7 cellular contexts compared by ENCODE assay signal in genomic region chr20:64223526-64224067, GRCh38. TPM values are rescaled to one million over a fixed set of nuclear protein-coding genes. Genes with fewer than 3 reads are reported as not detected.
DNase-seq lines count a peak whose midpoint lies in the region; ATAC-seq and TF ChIP-seq lines count a peak whose summit lies in the region.

No MANE protein-coding gene starts in this region.

- H3K36me3 ChIP-seq in HEK293 (ENCODE audit: control insufficient read depth in 2 of 2, insufficient read depth in 1 of 2, low read length in 2 of 2): no peaks in the 10 kb centered on the region
- no peaks in the 10 kb centered on the region for H3K36me3 ChIP-seq in heart left ventricle
- H3K36me3 ChIP-seq in gastrocnemius medialis: no peaks in the 10 kb centered on the region

- TF ChIP-seq POLR2A in heart left ventricle (IDR thresholded peaks at IDR 0.05) (no peak), gastrocnemius medialis (IDR thresholded peaks at IDR 0.05) (no peak)

- no peak overlapping the region for H3K27ac ChIP-seq in HEK293 (ENCODE audit: extremely low read depth, low read depth, low read length)
- peak overlapping the region in 8 of 12 donors; percentile 40 to 73 (median 58) for H3K27ac ChIP-seq in heart left ventricle
- no peak overlapping the region for H3K27ac ChIP-seq in gastrocnemius medialis
- no peak overlapping the region for H3K27ac ChIP-seq in RWPE1

- ATAC-seq in heart left ventricle: peak; percentile 63 to 77 (median 72)
- ATAC-seq in gastrocnemius medialis: peak; percentile 39 to 61

- H3K27me3 ChIP-seq in heart left ventricle (peaks cover 0 to 3% (median 0%) of the 10 kb centered on the region in 9 donors), gastrocnemius medialis (no peaks in the 10 kb centered on the region)

- peak; percentile 43 for DNase-seq in SK-MEL-5 (ENCODE audit: low read depth, low spot score)
- DNase-seq in heart left ventricle: peak in 4 of 5 donors; percentile 58 to 74 (median 65)
- peak in 1 of 2 donors; percentile 24 for DNase-seq in gastrocnemius medialis
- DNase-seq in activated T-cell treated with anti-CD3 and anti-CD28 coated beads for 4 hours: no peak
- DNase-seq in activated CD4-positive, alpha-beta T cell treated with anti-CD3 and anti-CD28 coated beads for 4 hours: no peak
- no peak for DNase-seq in RWPE1 (ENCODE audit: low spot score)

- H3K9me3 ChIP-seq in HEK293 (ENCODE audit: control insufficient read depth, insufficient read depth, low read depth, low read length) (no peaks in the 10 kb centered on the region), heart left ventricle (no peaks in the 10 kb centered on the region), gastrocnemius medialis (no peaks in the 10 kb centered on the region)

- POLR2A ChIA-PET in HEK293 (lab: Yijun Ruan, JAX) (interaction anchor here (1.2 kb wide), 1 partner anchor 32 kb away, joined by 4 read pairs; the partner anchor contains the start of gene PCMTD2), RWPE1 (lab: Yijun Ruan, JAX; ENCODE audit: low non-redundant PET) (no interaction called here)

- no peaks in the 10 kb centered on the region for H3K4me1 ChIP-seq in HEK293 (ENCODE audit: control insufficient read depth, insufficient read depth, low read length)
- H3K4me1 ChIP-seq in heart left ventricle: peaks cover 0 to 42% (median 33%) of the 10 kb centered on the region in 12 donors
- H3K4me1 ChIP-seq in gastrocnemius medialis: peaks cover 18 to 21% of the 10 kb centered on the region in 2 donors

- intact Hi-C loops in heart left ventricle (cut with DNase I) (loop anchor here in 2 of 10 donors (5.0 kb wide), 1 partner anchor 34 kb away; the partner anchor contains the start of gene PCMTD2 (in 2 of the 2)), gastrocnemius medialis (cut with DNase I; ENCODE audit: low total_unique reads) (loop anchor here (2.0 kb wide), 1 partner anchor 31 kb away; the partner anchor contains the start of gene PCMTD2)

- WGBS in heart left ventricle, 4 donors: 29 to 52% (median 41%) methylated on average over 9 to 13 of the region's 13 CpGs

- H3K4me3 ChIP-seq in HEK293 (ENCODE audit: low read depth, low read length) (no peak overlapping the region), heart left ventricle (no peak overlapping the region), gastrocnemius medialis (no peak overlapping the region)

- TF ChIP-seq CTCF in HEK293 (tag by site-specific recombination; IDR thresholded peaks at IDR 0.05) (peak; percentile 55), heart left ventricle (IDR thresholded peaks at IDR 0.05) (peak; percentile 16 to 58 (median 44)), gastrocnemius medialis (IDR thresholded peaks at IDR 0.05 in 4 of 5, conservative IDR thresholded peaks at IDR 0.05 in 1 of 5) (peak in 3 of 5 experiments; percentile 23 to 47 (median 35)), RWPE1 (conservative IDR thresholded peaks at IDR 0.05; ENCODE audit: low read depth) (no peak)

- in situ Hi-C loops in SK-MEL-5 (cut with HindIII; ENCODE audit: low pct_unique_long_range_greater_than_20kb, low sequenced_read_pairs): no loop called here
- in situ Hi-C loops in gastrocnemius medialis (cut with MboI; ENCODE audit: low sequenced_read_pairs in 4 of 4): no loop called here

- CTCF ChIA-PET in HEK293 (lab: Yijun Ruan, JAX) (interaction anchor here (0.9 to 1.3 kb wide), 3 partner anchors 10 to 140 kb away, joined by 3 to 4 read pairs (median 4); partner anchors contain the start of gene LKAAEAR1), RWPE1 (lab: Yijun Ruan, JAX) (no interaction called here)

TF ChIP-seq in HEK293, 187 proteins besides CTCF, POLR2A, EP300 and RAD21:
- TF ChIP-seq ZBTB17 (tag by site-specific recombination; IDR thresholded peaks at IDR 0.05) (peak; percentile 64), ZIC2 (tag by site-specific recombination; IDR thresholded peaks at IDR 0.05) (peak; percentile 76), PATZ1 (tag by site-specific recombination; IDR thresholded peaks at IDR 0.05) (no peak), ZNF221 (tag by site-specific recombination; IDR thresholded peaks at IDR 0.05; ENCODE audit: borderline replicate concordance) (no peak), KLF7 (tag by site-specific recombination; IDR thresholded peaks at IDR 0.05; ENCODE audit: borderline replicate concordance) (no peak)

RNA-seq across cellular contexts. Expression of gene PCMTD2, which starts 32.0 kb away (rescaled TPM):
- total RNA-seq in SK-MEL-5 (2014; rRNA removed; shearing (Covaris generic)): 41.1 and 44.0 TPM in 2 replicates
- polyA plus RNA-seq in SK-MEL-5 (2015; cell fraction: cytosol; rRNA removed): 52.5 and 73.5 TPM in 2 replicates
- polyA plus RNA-seq in SK-MEL-5 (2015; cell fraction: nucleus; rRNA removed): 412 and 495 TPM in 2 replicates
- 100 to 1,000 TPM in 1 of 9 donors, 10 to 100 TPM in 8; 41.7 to 128 (median 66.6) TPM for total RNA-seq in heart left ventricle
- 10 to 100 TPM; 23.9 to 29.5 TPM for polyA plus RNA-seq in heart left ventricle
- total RNA-seq in gastrocnemius medialis: 10 to 100 TPM; 51.3 to 96.9 (median 75.4) TPM

RNA-seq across cellular contexts. Expression of gene MYT1, which starts 59.3 kb away (rescaled TPM):
- total RNA-seq in SK-MEL-5 (2014; rRNA removed; shearing (Covaris generic)): 0.29 and 1.8 TPM in 2 replicates
- polyA plus RNA-seq in SK-MEL-5 (2015; cell fraction: cytosol; rRNA removed): 0.20 and 0.33 TPM in 2 replicates
- polyA plus RNA-seq in SK-MEL-5 (2015; cell fraction: nucleus; rRNA removed): 0.09 and 0.89 TPM in 2 replicates
- total RNA-seq in heart left ventricle (under 1 TPM in 5 of 9 donors, not detected in 4; 0.07 to 0.23 (median 0.09) TPM), gastrocnemius medialis (not detected)
- polyA plus RNA-seq in heart left ventricle: under 1 TPM in 1 of 2 donors, not detected in 1; 0.11 TPM

Comparison
In these comparisons a context has a peak if more than half of its experiments do, and no peak if none do; other contexts are left out.
1. H3K27ac ChIP-seq: peak in heart left ventricle (8 of 12); none in HEK293 (single experiment), gastrocnemius medialis (0 of 4) and RWPE1 (single experiment).
2. DNase-seq: peak in SK-MEL-5 (single experiment) and heart left ventricle (4 of 5); none in activated T-cell treated with anti-CD3 and anti-CD28 coated beads for 4 hours (single experiment), activated CD4-positive, alpha-beta T cell treated with anti-CD3 and anti-CD28 coated beads for 4 hours (0 of 2) and RWPE1 (single experiment).